In the genomic region with DNA sequence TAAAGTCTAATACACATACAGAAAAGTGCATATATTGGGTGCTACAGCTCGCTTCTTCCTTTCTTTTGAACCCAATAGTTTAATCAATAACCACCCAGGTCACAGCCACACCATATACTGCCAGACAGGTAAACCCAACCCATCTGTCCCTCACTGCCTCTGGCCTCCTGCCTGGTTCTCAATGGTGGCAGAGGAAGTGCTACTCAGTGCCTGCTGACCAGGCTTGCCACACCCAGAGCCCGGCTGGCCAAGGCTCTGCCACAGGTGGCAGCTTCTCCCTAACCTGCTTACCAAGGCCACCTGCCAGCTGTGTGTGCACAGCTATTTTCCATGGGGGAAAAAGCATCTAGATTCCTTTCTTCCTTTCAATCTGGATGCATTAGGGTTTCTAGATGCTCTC, we compare ENCODE assay signal across 15 cellular contexts. TPM values are rescaled to one million over a fixed set of nuclear protein-coding genes. Genes with fewer than 3 reads are reported as not detected.
A peak's percentile ranks its signal among the peaks of the same experiment; 100 is the strongest.
DNase-seq lines count a peak whose midpoint lies in the region; ATAC-seq and TF ChIP-seq lines count a peak whose summit lies in the region.
"Had no signal": no experiment of that assay in that cellular context is flagged by ENCODE, and none has a peak within 500 bp of the region (broad histone marks: within the 10 kb centered on the region; RNA-seq: fewer than 3 reads in every experiment).

No MANE protein-coding gene starts in this region.

- no peak overlapping the region for H4K91ac ChIP-seq in neuronal stem cell (ENCODE audit: low read depth, low read length, poor library complexity)

- no peak overlapping the region for H3K4me2 ChIP-seq in neuronal stem cell (ENCODE audit: insufficient read depth, low read length, poor library complexity, severe bottlenecking)
- H3K4me2 ChIP-seq: KMS-11 had no signal

- no peak overlapping the region for H3K4ac ChIP-seq in neuronal stem cell (ENCODE audit: low read length)

- no peak overlapping the region for H2AK5ac ChIP-seq in neuronal stem cell (ENCODE audit: low read depth, low read length)

- no peak for ATAC-seq in gastroesophageal sphincter
- ATAC-seq in HG02870 (IDR thresholded peaks at IDR 0.05; ENCODE audit: unreplicated experiment) = no peak
- ATAC-seq in HG03432 (IDR thresholded peaks at IDR 0.05; ENCODE audit: unreplicated experiment) = no peak
- ATAC-seq: activated naive CD8-positive, alpha-beta T cell treated with anti-CD3 and anti-CD28 coated beads, Interleukin-2, amount 50 U/mL, for 24 hours; WTC11 had no signal

- no peak for TF ChIP-seq POLR2A in gastroesophageal sphincter (IDR thresholded peaks at IDR 0.05)

- H3K27ac ChIP-seq in gastroesophageal sphincter (peak overlapping the region in 3 of 4 donors; percentile 53 to 98 (median 96)), neuronal stem cell (replicated peaks; ENCODE audit: low read length) (no peak overlapping the region)
- H3K27ac ChIP-seq: KMS-11 had no signal

- no peak overlapping the region for H3K23ac ChIP-seq in neuronal stem cell (ENCODE audit: low read depth, low read length, poor library complexity)

- H3K4me3 Mint-ChIP-seq in activated T-helper 2 cell treated with anti-CD3 and anti-CD28 coated beads, Interferon-gamma antibody, Interleukin-2, Interleukin-4, amounts not matched to agents 10 μg/mL and 5 μg/mL and 100 μg/mL, durations not matched to agents 14 hours and 24 hours and 36 hours (ENCODE audit: low read depth) = no peak overlapping the region
- H3K4me3 Mint-ChIP-seq: activated naive CD8-positive, alpha-beta T cell treated with anti-CD3 and anti-CD28 coated beads, Interleukin-2, amount 50 U/mL, for 24 hours; stimulated activated naive CD8-positive, alpha-beta T cell treated with anti-CD3 and anti-CD28 coated beads, Interleukin-15, Interleukin-2, amounts not matched to agents 100 ng/mL and 50 ng/mL, for 24 hours had no signal

- DNase-seq in NCI-H2196 (lab: John Stamatoyannopoulos, UW; ENCODE audit: unreplicated experiment) = peak; percentile 16
- no peak for DNase-seq in NCI-H2196 treated with DMSO at 0.1 percent for 48 hours (lab: John Stamatoyannopoulos, UW; ENCODE audit: unreplicated experiment)
- DNase-seq in neuronal stem cell (ENCODE audit: low spot score) = no peak
- peak; percentile 65 for DNase-seq in ureter (ENCODE audit: low spot score)
- no peak for DNase-seq in activated T-helper 2 cell treated with anti-CD3 and anti-CD28 coated beads, Interferon-gamma antibody, Interleukin-2, Interleukin-4, amounts not matched to agents 10 μg/mL and 5 μg/mL and 100 μg/mL, durations not matched to agents 14 hours and 24 hours and 36 hours (ENCODE audit: low spot score)
- DNase-seq: activated CD8-positive, alpha-beta memory T cell treated with anti-CD3 and anti-CD28 coated beads, Interleukin-2, amount 50 U/mL, for 4 hours; activated naive CD8-positive, alpha-beta T cell treated with anti-CD3 and anti-CD28 coated beads, Interleukin-2, amount 50 U/mL, for 24 hours; dermis blood vessel endothelial cell; NCI-H187 treated with DMSO at 0.1 percent for 48 hours had no signal

- peaks cover 71% of the 10 kb centered on the region for H3K27me3 Mint-ChIP-seq in activated T-helper 2 cell treated with anti-CD3 and anti-CD28 coated beads, Interferon-gamma antibody, Interleukin-2, Interleukin-4, amounts not matched to agents 10 μg/mL and 5 μg/mL and 100 μg/mL, durations not matched to agents 14 hours and 24 hours and 36 hours (ENCODE audit: low read depth)

- H3K4me1 Mint-ChIP-seq in activated T-helper 2 cell treated with anti-CD3 and anti-CD28 coated beads, Interferon-gamma antibody, Interleukin-2, Interleukin-4, amounts not matched to agents 10 μg/mL and 5 μg/mL and 100 μg/mL, durations not matched to agents 14 hours and 24 hours and 36 hours (ENCODE audit: low read depth) = peaks cover 9% of the 10 kb centered on the region

- H3K18ac ChIP-seq in neuronal stem cell (ENCODE audit: low read length) = peak overlapping the region; percentile 53

- 37 to 80% methylated on average over 1 to 2 of the region's 2 CpGs for WGBS in gastroesophageal sphincter (ENCODE audit: low coverage in 1 of 2), 2 donors
- no CpG with 5 or more reads among the region's 2 CpGs for WGBS in neuronal stem cell (ENCODE audit: extremely low coverage in 2 of 2, insufficient read length in 2 of 2, insufficient replicate concordance in 1 of 2), 2 donors

- TF ChIP-seq EP300 in gastroesophageal sphincter (IDR thresholded peaks at IDR 0.05) = no peak

- no peak overlapping the region for H3K27ac Mint-ChIP-seq in activated T-helper 2 cell treated with anti-CD3 and anti-CD28 coated beads, Interferon-gamma antibody, Interleukin-2, Interleukin-4, amounts not matched to agents 10 μg/mL and 5 μg/mL and 100 μg/mL, durations not matched to agents 14 hours and 24 hours and 36 hours
- H3K27ac Mint-ChIP-seq: activated naive CD8-positive, alpha-beta T cell treated with anti-CD3 and anti-CD28 coated beads, Interleukin-2, amount 50 U/mL, for 24 hours; stimulated activated naive CD8-positive, alpha-beta T cell treated with anti-CD3 and anti-CD28 coated beads, Interleukin-15, Interleukin-2, amounts not matched to agents 100 ng/mL and 50 ng/mL, for 24 hours; WTC11 had no signal

- TF ChIP-seq CTCF in gastroesophageal sphincter (IDR thresholded peaks at IDR 0.05) = no peak

- peaks cover 3 to 45% (median 6%) of the 10 kb centered on the region in 3 donors for H3K4me1 ChIP-seq in gastroesophageal sphincter
- H3K4me1 ChIP-seq in neuronal stem cell (ENCODE audit: control insufficient read depth in 2 of 2, insufficient read depth in 1 of 2, low read depth in 1 of 2, low read length in 2 of 2) = peaks cover 11 to 14% of the 10 kb centered on the region in 2 donors

- H2BK15ac ChIP-seq in neuronal stem cell (ENCODE audit: low read length) = no peak overlapping the region

- H3K36me3 ChIP-seq in gastroesophageal sphincter (peaks cover 0 to under 1% of the 10 kb centered on the region in 2 donors), neuronal stem cell (replicated peaks in 1 of 2; ENCODE audit: control insufficient read depth in 2 of 2, insufficient read depth in 2 of 2, low read length in 2 of 2) (no peaks in the 10 kb centered on the region)

- no peak overlapping the region for H2BK5ac ChIP-seq in neuronal stem cell (ENCODE audit: low read length)

- H4K8ac ChIP-seq in neuronal stem cell (ENCODE audit: low read depth, low read length) = no peak overlapping the region

- H3K36me3 Mint-ChIP-seq in activated T-helper 2 cell treated with anti-CD3 and anti-CD28 coated beads, Interferon-gamma antibody, Interleukin-2, Interleukin-4, amounts not matched to agents 10 μg/mL and 5 μg/mL and 100 μg/mL, durations not matched to agents 14 hours and 24 hours and 36 hours (ENCODE audit: low read depth) = no peaks in the 10 kb centered on the region
- H3K36me3 Mint-ChIP-seq: WTC11 had no signal

- H3K27me3 ChIP-seq in gastroesophageal sphincter = no peaks in the 10 kb centered on the region
- H3K27me3 ChIP-seq in neuronal stem cell (ENCODE audit: control insufficient read depth in 3 of 3, insufficient read depth in 3 of 3, low read depth in 1 of 3, low read length in 3 of 3) = peaks cover 7 to 85% (median 37%) of the 10 kb centered on the region in 3 experiments

- no peak overlapping the region for H3K14ac ChIP-seq in neuronal stem cell (ENCODE audit: low read length)

- H2AFZ ChIP-seq in neuronal stem cell (ENCODE audit: low read length) = no peak overlapping the region

- H3K4me3 ChIP-seq in gastroesophageal sphincter = peak overlapping the region; percentile 21 to 70
- no peak overlapping the region for H3K4me3 ChIP-seq in neuronal stem cell (ENCODE audit: low read length in 2 of 2)

- no peaks in the 10 kb centered on the region for H3K9me3 ChIP-seq in gastroesophageal sphincter
- H3K9me3 ChIP-seq in neuronal stem cell (replicated peaks in 1 of 2; ENCODE audit: control insufficient read depth in 2 of 2, insufficient read depth in 1 of 2, low read depth in 1 of 2, low read length in 2 of 2) = no peaks in the 10 kb centered on the region

- H3K9ac ChIP-seq in neuronal stem cell (ENCODE audit: low read depth, low read length, poor library complexity) = no peak overlapping the region
- H3K9ac ChIP-seq: KMS-11 had no signal

- no peaks in the 10 kb centered on the region for H3K79me1 ChIP-seq in neuronal stem cell (ENCODE audit: low read depth, low read length)

- no peaks in the 10 kb centered on the region for H3K9me3 Mint-ChIP-seq in activated T-helper 2 cell treated with anti-CD3 and anti-CD28 coated beads, Interferon-gamma antibody, Interleukin-2, Interleukin-4, amounts not matched to agents 10 μg/mL and 5 μg/mL and 100 μg/mL, durations not matched to agents 14 hours and 24 hours and 36 hours
- H3K9me3 Mint-ChIP-seq: activated naive CD8-positive, alpha-beta T cell treated with anti-CD3 and anti-CD28 coated beads, Interleukin-2, amount 50 U/mL, for 24 hours; stimulated activated naive CD8-positive, alpha-beta T cell treated with anti-CD3 and anti-CD28 coated beads, Interleukin-15, Interleukin-2, amounts not matched to agents 100 ng/mL and 50 ng/mL, for 24 hours; WTC11 had no signal

- H2BK12ac ChIP-seq in neuronal stem cell (ENCODE audit: low read length) = no peak overlapping the region

- intact Hi-C loops in activated T-helper 2 cell treated with anti-CD3 and anti-CD28 coated beads, Interferon-gamma antibody, Interleukin-2, Interleukin-4, amounts not matched to agents 10 μg/mL and 5 μg/mL and 100 μg/mL, durations not matched to agents 14 hours and 24 hours and 36 hours (cut with micrococcal nuclease) = no loop called here

- no peak overlapping the region for H2BK120ac ChIP-seq in neuronal stem cell (ENCODE audit: low read depth, low read length)

RNA-seq across cellular contexts. Expression of a gene that starts 0.6 kb away (rescaled TPM):
- total RNA-seq in gastroesophageal sphincter (100 to 1,000 TPM; 145 to 268 (median 242) TPM), ureter (117 TPM)
- 8.6 TPM for polyA plus RNA-seq in neuronal stem cell (2013, experiment 1 of 2)
- polyA plus RNA-seq in neuronal stem cell (2013, experiment 2 of 2) = 8.7 TPM
- total RNA-seq in activated T-helper 2 cell treated with anti-CD3 and anti-CD28 coated beads, Interferon-gamma antibody, Interleukin-2, Interleukin-4, amounts not matched to agents 10 μg/mL and 5 μg/mL and 100 μg/mL, durations not matched to agents 14 hours and 24 hours and 36 hours = 1.2 and 1.6 TPM in 2 replicates

Comparison
In these comparisons a context has a peak if more than half of its experiments do, and no peak if none do; other contexts are left out.
1. DNase-seq: peak in NCI-H2196 (single experiment) and ureter (single experiment); none in NCI-H2196 treated with DMSO at 0.1 percent for 48 hours (single experiment), neuronal stem cell (single experiment) and activated T-helper 2 cell treated with anti-CD3 and anti-CD28 coated beads, Interferon-gamma antibody, Interleukin-2, Interleukin-4, amounts not matched to agents 10 μg/mL and 5 μg/mL and 100 μg/mL, durations not matched to agents 14 hours and 24 hours and 36 hours (single experiment).
2. H3K4me3 ChIP-seq: peak in gastroesophageal sphincter (2 of 2); none in neuronal stem cell (0 of 2).
3. RNA of a gene that starts 0.6 kb away (total RNA-seq): 145 to 268 TPM in gastroesophageal sphincter and 117 TPM in ureter (single experiment); 1.2 to 1.6 TPM in activated T-helper 2 cell treated with anti-CD3 and anti-CD28 coated beads, Interferon-gamma antibody, Interleukin-2, Interleukin-4, amounts not matched to agents 10 μg/mL and 5 μg/mL and 100 μg/mL, durations not matched to agents 14 hours and 24 hours and 36 hours; every median in the first group is over 10 times any median in the second.